Comparison of ENCODE assay signal across 8 cellular contexts in the genomic region with DNA sequence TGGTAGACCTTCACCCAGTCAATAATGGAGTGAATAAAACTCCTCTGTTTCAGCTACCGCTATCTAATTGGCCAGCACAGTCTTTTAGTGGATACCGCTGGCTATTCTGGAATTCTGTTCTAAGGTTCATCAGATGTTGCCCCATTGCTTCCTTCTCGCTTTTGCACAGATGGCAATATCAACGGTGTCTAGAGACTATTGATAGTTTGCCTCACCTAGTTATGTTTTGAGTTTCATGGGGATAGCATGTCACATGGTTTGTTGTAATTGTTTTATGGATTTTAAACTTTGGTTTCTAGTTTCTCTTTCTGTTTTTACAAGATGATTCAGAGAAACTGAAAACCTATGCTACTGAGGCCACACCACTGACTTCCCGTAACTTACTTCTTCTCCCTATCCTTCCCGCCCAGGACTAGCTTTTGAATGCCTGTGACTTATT. TPM values are rescaled to one million over a fixed set of nuclear protein-coding genes. Genes with fewer than 3 reads are reported as not detected.
DNase-seq lines count a peak whose midpoint lies in the region; ATAC-seq and TF ChIP-seq lines count a peak whose summit lies in the region.

No MANE protein-coding gene starts in this region.

- peak; percentile 52 to 68 for ATAC-seq in activated CD4-positive, CD25-positive, alpha-beta regulatory T cell treated with anti-CD3 and anti-CD28 coated beads, Interleukin-2, amount 50 U/mL, for 24 hours
- ATAC-seq in HG02763 (IDR thresholded peaks at IDR 0.05; ENCODE audit: unreplicated experiment) (peak; percentile 44), Panc1 (no peak)

- H3K27me3 ChIP-seq in Panc1 (ENCODE audit: control insufficient read depth, insufficient read depth, low read length) (no peaks in the 10 kb centered on the region), trophoblast cell (ENCODE audit: insufficient read depth, low read length) (no peaks in the 10 kb centered on the region)

- H2AFZ ChIP-seq in trophoblast cell (ENCODE audit: insufficient read depth, low read length, poor library complexity), result no peak overlapping the region

- no peak overlapping the region for H2AK5ac ChIP-seq in trophoblast cell (ENCODE audit: low read length)

- no peak overlapping the region for H2BK12ac ChIP-seq in trophoblast cell (ENCODE audit: low read length)

- peaks cover 5% of the 10 kb centered on the region for H3K79me1 ChIP-seq in trophoblast cell (ENCODE audit: low read length)

- peak overlapping the region; percentile 40 for H3K4ac ChIP-seq in trophoblast cell (ENCODE audit: low read depth, low read length)

- H3K9me3 ChIP-seq in Panc1 (ENCODE audit: control insufficient read depth, insufficient read depth, low read depth, low read length) (no peaks in the 10 kb centered on the region), trophoblast cell (ENCODE audit: insufficient read depth, low read depth, low read length) (no peaks in the 10 kb centered on the region)

- no peak overlapping the region for H4K8ac ChIP-seq in trophoblast cell (ENCODE audit: low read depth, low read length)

- no peak overlapping the region for H4K12ac ChIP-seq in trophoblast cell (ENCODE audit: low read depth, low read length)

- in situ Hi-C loops in Panc1 (cut with HindIII; ENCODE audit: low pct_unique_long_range_greater_than_20kb, low sequenced_read_pairs), result no loop called here

- DNase-seq in activated CD4-positive, CD25-positive, alpha-beta regulatory T cell treated with anti-CD3 and anti-CD28 coated beads, Interleukin-2, amount 50 U/mL, for 72 hours, result no peak
- DNase-seq in Panc1 (ENCODE audit: low read depth, low spot score) (no peak), dermis blood vessel endothelial cell (peak; percentile 12), trophoblast cell (no peak), inferior parietal cortex (ENCODE audit: extremely low spot score) (no peak)
- no peak for DNase-seq in NK-92 treated with Interleukin-12 subunit alpha and Interleukin-12 subunit beta, amount 100 ng/mL, for 24 hours (lab: John Stamatoyannopoulos, UW)

- H3K4me1 ChIP-seq in Panc1 (ENCODE audit: control insufficient read depth, insufficient read depth, low read length) (peaks cover 18% of the 10 kb centered on the region), trophoblast cell (ENCODE audit: control insufficient read depth in 1 of 2, insufficient read depth in 2 of 2, low read length in 2 of 2) (peaks cover 0 to 1% of the 10 kb centered on the region in 2 experiments)

- no peak overlapping the region for H3K23ac ChIP-seq in trophoblast cell (ENCODE audit: low read length)

- H3K9ac ChIP-seq in trophoblast cell (ENCODE audit: low read length), result no peak overlapping the region

- peaks cover 12% of the 10 kb centered on the region for H3K36me3 ChIP-seq in Panc1 (ENCODE audit: control insufficient read depth, insufficient read depth, low read length)
- H3K36me3 ChIP-seq in trophoblast cell (ENCODE audit: control insufficient read depth in 1 of 2, insufficient read depth in 2 of 2, low read length in 2 of 2), result no peaks in the 10 kb centered on the region

- no peak overlapping the region for H2BK5ac ChIP-seq in trophoblast cell (ENCODE audit: low read depth, low read length, poor library complexity)

- no peak overlapping the region for H4K91ac ChIP-seq in trophoblast cell (ENCODE audit: low read depth, low read length)

- H3K14ac ChIP-seq in trophoblast cell (ENCODE audit: low read length), result no peak overlapping the region

- H3K4me2 ChIP-seq in trophoblast cell (ENCODE audit: low read length), result no peak overlapping the region

- WGBS in trophoblast cell (ENCODE audit: extremely low coverage, insufficient coverage, insufficient read length), result no CpG with 5 or more reads among the region's 6 CpGs

- CTCF ChIA-PET in Panc1 (lab: Charles Lee), result no interaction called here

- no peak overlapping the region for H3K18ac ChIP-seq in trophoblast cell (ENCODE audit: low read length)

- no peak for TF ChIP-seq CTCF in Panc1 (IDR thresholded peaks at IDR 0.05)

- no peak overlapping the region for H2BK120ac ChIP-seq in trophoblast cell (ENCODE audit: insufficient read depth, low read length, poor library complexity)

- H3K4me3 ChIP-seq in Panc1 (ENCODE audit: low read depth in 2 of 2, low read length in 2 of 2), result peak overlapping the region; percentile 39 to 95
- H3K4me3 ChIP-seq in trophoblast cell (ENCODE audit: low read depth, low read length), result no peak overlapping the region

- H3K27ac ChIP-seq in Panc1 (ENCODE audit: low read length) (peak overlapping the region; percentile 98), trophoblast cell (ENCODE audit: low read depth, low read length) (no peak overlapping the region)

- POLR2A ChIA-PET in Panc1 (lab: Charles Lee), result interaction anchor here (0.5 kb wide), 1 partner anchor 210 kb away, joined by 5 read pairs; no protein-coding TSS in a partner anchor

- intact Hi-C loops in Panc1 (cut with micrococcal nuclease; ENCODE audit: unreplicated experiment), result no loop called here

- no TSS peak for BruUV-seq in Panc1 (replicated peaks; lab: Mats Ljungman, UMichigan)

- H3K79me2 ChIP-seq in trophoblast cell (ENCODE audit: control insufficient read depth, insufficient read depth, low read length, poor library complexity), result peaks cover 9% of the 10 kb centered on the region

RNA-seq across cellular contexts. Expression of a gene that starts 2.0 kb away (rescaled TPM):
- 29.9 TPM for total RNA-seq in Panc1 (2021; ENCODE audit: unreplicated experiment)
- polyA plus RNA-seq in Panc1 (2012; ENCODE audit: insufficient read length), result 7.7 TPM
- 37.9 and 49.1 TPM in 2 replicates for total RNA-seq in dermis blood vessel endothelial cell
- polyA plus RNA-seq in trophoblast cell (2013), result 12.4 and 14.8 TPM in 2 replicates
